1 cellular context compared by ENCODE assay signal in genomic region chr16:75464130-75464918, GRCh38.
TF ChIP-seq lines count a peak whose summit lies in the region.

A gene with protein sequence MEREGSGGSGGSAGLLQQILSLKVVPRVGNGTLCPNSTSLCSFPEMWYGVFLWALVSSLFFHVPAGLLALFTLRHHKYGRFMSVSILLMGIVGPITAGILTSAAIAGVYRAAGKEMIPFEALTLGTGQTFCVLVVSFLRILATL (minus strand): TSS chr16:75464689. CDS start chr16:75464600, 89 bp downstream.

TF ChIP-seq in K562, 482 proteins besides CTCF, POLR2A, EP300 and RAD21 (continued from another document and continues in another):
- 0 out of 2 replicates have a peak, but pooled peaks have one; percentile 24 for TF ChIP-seq ZBTB40 (IDR thresholded peaks at IDR 0.05)
- TF ChIP-seq ZBTB40 (CRISPR knock-in tag; IDR thresholded peaks at IDR 0.05), result no peak
- no peak for TF ChIP-seq NR4A1 (CRISPR knock-in tag; IDR thresholded peaks at IDR 0.05)
- TF ChIP-seq NR4A1 (tag; IDR thresholded peaks at IDR 0.05), result no peak
- TF ChIP-seq UBTF (IDR thresholded peaks at IDR 0.05; ENCODE audit: borderline replicate concordance in 1 of 2, low read depth in 2 of 2, low read length in 2 of 2), result 0 out of 4 replicates have a peak, but pooled peaks of 1 of the 2 experiments have one; percentile 23
- TF ChIP-seq SIX5 (IDR thresholded peaks at IDR 0.05; ENCODE audit: borderline replicate concordance in 1 of 2, insufficient read depth in 1 of 2, low read depth in 1 of 2, low read length in 2 of 2), result no peak
- TF ChIP-seq ZNF24 (IDR thresholded peaks at IDR 0.05), result peak; percentile 75
- TF ChIP-seq CGGBP1 (CRISPR knock-in tag; IDR thresholded peaks at IDR 0.05), result no peak
- no peak for TF ChIP-seq ZNF408 (CRISPR knock-in tag; IDR thresholded peaks at IDR 0.05; ENCODE audit: low read depth)
- no peak for TF ChIP-seq MITF (IDR thresholded peaks at IDR 0.05)
- TF ChIP-seq ZNF507 (tag; conservative IDR thresholded peaks at IDR 0.05), result no peak
- TF ChIP-seq EZH2 (IDR thresholded peaks at IDR 0.05; ENCODE audit: borderline replicate concordance, low read depth, low read length), result no peak
- no peak for TF ChIP-seq SRSF3 (IDR thresholded peaks at IDR 0.05; ENCODE audit: insufficient read depth, low read length)
- TF ChIP-seq THRAP3 (IDR thresholded peaks at IDR 0.05; ENCODE audit: borderline replicate concordance), result no peak
- TF ChIP-seq CREB3L1 (IDR thresholded peaks at IDR 0.05; ENCODE audit: borderline replicate concordance, low read depth), result peak; percentile 62; the same call in 1 of the 2 replicates
- TF ChIP-seq POLR2B (IDR thresholded peaks at IDR 0.05; ENCODE audit: low read depth, partially characterized antibody), result peak; percentile 97
- no peak for TF ChIP-seq ELK3 (CRISPR knock-in tag; IDR thresholded peaks at IDR 0.05)
- TF ChIP-seq ZNF551 (CRISPR knock-in tag; IDR thresholded peaks at IDR 0.05), result no peak
- TF ChIP-seq ZNF347 (CRISPR knock-in tag; IDR thresholded peaks at IDR 0.05; ENCODE audit: low read depth), result no peak
- no peak for TF ChIP-seq ATF4 (CRISPR knock-in tag; IDR thresholded peaks at IDR 0.05)
- no peak for TF ChIP-seq ID3 (CRISPR knock-in tag; IDR thresholded peaks at IDR 0.05)
- TF ChIP-seq ID3 (tag; IDR thresholded peaks at IDR 0.05), result peak; percentile 69; the same call in 1 of the 2 replicates
- TF ChIP-seq ZNF311 (CRISPR knock-in tag; IDR thresholded peaks at IDR 0.05), result no peak
- no peak for TF ChIP-seq MCM3 (IDR thresholded peaks at IDR 0.05)
- no peak for TF ChIP-seq TAL1 (IDR thresholded peaks at IDR 0.05)
- no peak for TF ChIP-seq IRF2 (CRISPR knock-in tag; IDR thresholded peaks at IDR 0.05)
